Comparison of ENCODE assay signal across 1 cellular context in genomic region chr3:117898722-117899121, GRCh38.
TF ChIP-seq lines count a peak whose summit lies in the region.

No MANE protein-coding gene starts in this region.

TF ChIP-seq in GM12878, 131 proteins besides CTCF, POLR2A, EP300 and RAD21 (continued from another document):
- TF ChIP-seq EZH2 (IDR thresholded peaks at IDR 0.05; ENCODE audit: borderline replicate concordance, control insufficient read depth, low read depth, low read length) (no peak), RCOR1 (conservative IDR thresholded peaks at IDR 0.05; ENCODE audit: low read depth, low read length) (no peak), HDAC6 (IDR thresholded peaks at IDR 0.05; ENCODE audit: unreplicated experiment) (no peak), JUND (IDR thresholded peaks at IDR 0.05; ENCODE audit: low read depth, low read length) (no peak), ZNF384 (IDR thresholded peaks at IDR 0.05; ENCODE audit: borderline replicate concordance, low read depth, low read length) (no peak), RFX5 (IDR thresholded peaks at IDR 0.05; ENCODE audit: low read depth, low read length) (no peak), TCF3 (IDR thresholded peaks at IDR 0.05; ENCODE audit: borderline replicate concordance, insufficient read depth, low read depth, low read length) (no peak)
